In the genomic region with DNA sequence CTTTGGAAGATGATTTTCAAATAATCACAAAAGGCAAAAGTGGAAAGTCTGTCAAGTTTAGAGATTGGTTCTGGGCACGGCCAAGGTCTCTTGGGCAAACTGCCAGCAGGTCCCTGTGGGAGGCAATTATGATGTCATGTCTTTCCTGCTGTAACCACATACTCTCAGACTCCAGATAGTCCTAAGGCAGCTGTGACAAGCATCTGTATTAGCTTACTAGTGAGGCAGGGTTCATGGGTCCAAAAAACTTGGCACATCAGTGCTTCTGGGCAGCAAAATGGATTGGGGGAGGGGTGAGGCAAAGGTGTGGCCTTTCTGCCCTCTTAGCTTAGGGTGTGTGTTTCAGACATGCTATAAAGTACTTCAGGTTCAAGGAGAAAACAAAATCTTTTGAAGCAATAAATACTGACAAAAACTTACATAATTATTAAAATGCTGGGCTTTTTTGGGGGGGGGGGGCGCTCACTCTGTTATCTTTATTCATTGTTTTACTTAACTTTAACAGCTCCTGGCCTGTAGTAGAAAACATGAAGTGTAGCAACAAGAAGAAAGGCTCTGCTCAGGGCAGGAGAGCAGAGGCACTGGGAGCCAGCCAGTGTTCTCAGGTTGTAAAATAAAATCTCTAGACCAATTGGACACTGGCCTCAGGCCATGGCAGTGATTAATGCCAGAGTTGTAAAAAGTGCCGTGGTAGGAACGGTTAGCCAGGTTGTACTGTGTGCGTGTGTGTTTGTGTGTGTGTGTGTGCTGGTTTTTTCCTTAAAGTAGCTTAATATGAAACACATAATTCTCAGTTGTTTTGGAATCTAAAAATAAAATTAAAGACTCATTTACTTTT, we compare ENCODE assay signal across 8 cellular contexts. TPM values are rescaled to one million over a fixed set of nuclear protein-coding genes. Genes with fewer than 3 reads are reported as not detected.
DNase-seq lines count a peak whose midpoint lies in the region; ATAC-seq, FAIRE-seq and TF ChIP-seq lines count a peak whose summit lies in the region.

No MANE protein-coding gene starts in this region.

- no peaks in the 10 kb centered on the region for H4K20me1 ChIP-seq in endothelial cell of umbilical vein (replicated peaks; ENCODE audit: control insufficient read depth, extremely low read depth, insufficient read depth, low read length)

- peaks cover 14% of the 10 kb centered on the region for H3K4me1 ChIP-seq in endothelial cell of umbilical vein (ENCODE audit: control insufficient read depth, extremely low read depth, insufficient read depth, low read length)
- peaks cover 8 to 10% of the 10 kb centered on the region in 2 donors for H3K4me1 ChIP-seq in uterus

- H3K79me2 ChIP-seq in endothelial cell of umbilical vein (ENCODE audit: control insufficient read depth, insufficient read depth, low read length) = no peaks in the 10 kb centered on the region

- TF ChIP-seq POLR2A in endothelial cell of umbilical vein (IDR thresholded peaks at IDR 0.05; ENCODE audit: low read depth, low read length) (no peak), uterus (IDR thresholded peaks at IDR 0.05) (no peak)

- peaks cover 21% of the 10 kb centered on the region for H3K9me3 Mint-ChIP-seq in nephron progenitor cell

- H3K36me3 ChIP-seq in endothelial cell of umbilical vein (ENCODE audit: control insufficient read depth in 2 of 2, extremely low read depth in 1 of 2, insufficient read depth in 2 of 2, low read length in 2 of 2) (no peaks in the 10 kb centered on the region), uterus (no peaks in the 10 kb centered on the region)

- peak overlapping the region; percentile 48 for H3K4me2 ChIP-seq in endothelial cell of umbilical vein (ENCODE audit: insufficient read depth, low read length)

- CTCF ChIA-PET in endothelial cell of umbilical vein (lab: Charles Lee) = interaction anchor here (0.6 to 3.1 kb wide), 9 partner anchors 9 to 164 kb away, joined by 3 to 14 read pairs (median 3); no protein-coding TSS in a partner anchor

- H3K9ac ChIP-seq in endothelial cell of umbilical vein (replicated peaks; ENCODE audit: extremely low read depth, insufficient read depth, low read length) = peak overlapping the region; percentile 11

- no peaks in the 10 kb centered on the region for H3K9me1 ChIP-seq in endothelial cell of umbilical vein (replicated peaks; ENCODE audit: control insufficient read depth, extremely low read depth, insufficient read depth, low read length)

- POLR2A ChIA-PET in endothelial cell of umbilical vein (lab: Charles Lee) = no interaction called here

- H3K27me3 Mint-ChIP-seq in nephron progenitor cell (ENCODE audit: low read depth, poor library complexity) = peaks cover 3% of the 10 kb centered on the region

- H3K27ac ChIP-seq in endothelial cell of umbilical vein (ENCODE audit: insufficient read depth, low read depth, low read length) (peak overlapping the region; percentile 60), uterus (peak overlapping the region; percentile 70 to 79)

- peak; percentile 39 for DNase-seq in activated naive CD4-positive, alpha-beta T cell treated with Interleukin-2 at 50 U/mL for 16 hours
- DNase-seq in activated naive CD4-positive, alpha-beta T cell (lab: John Stamatoyannopoulos, UW) = no peak
- DNase-seq in M059J (ENCODE audit: low read depth) = peak; percentile 94
- DNase-seq in endothelial cell of umbilical vein (ENCODE audit: low read depth, low spot score) = peak; percentile 91
- DNase-seq in nephron progenitor cell = peak; percentile 51
- peak; percentile 90 to 96 for DNase-seq in uterus

- no TSS peak for BruUV-seq in endothelial cell of umbilical vein (replicated peaks; lab: Mats Ljungman, UMichigan)

- H3K36me3 Mint-ChIP-seq in nephron progenitor cell (ENCODE audit: low read depth) = peaks cover 11% of the 10 kb centered on the region

- H3K27ac Mint-ChIP-seq in nephron progenitor cell = peak overlapping the region; percentile 98

- H3K4me1 Mint-ChIP-seq in nephron progenitor cell = peaks cover 52% of the 10 kb centered on the region

- H2AFZ ChIP-seq in endothelial cell of umbilical vein (ENCODE audit: low read depth, low read length) = no peak overlapping the region

- H3K9me3 ChIP-seq in endothelial cell of umbilical vein (replicated peaks; ENCODE audit: control insufficient read depth, insufficient read depth, low read length) (no peaks in the 10 kb centered on the region), uterus (no peaks in the 10 kb centered on the region)

- H3K4me3 Mint-ChIP-seq in nephron progenitor cell = peak overlapping the region; percentile 64

- ATAC-seq in SK-N-SH treated with all-trans-retinoic acid at 6 μM for 48 hours = peak; percentile 89
- ATAC-seq in HG03025 (IDR thresholded peaks at IDR 0.05; ENCODE audit: low FRiP score, unreplicated experiment) = no peak

- FAIRE-seq in endothelial cell of umbilical vein (lab: Jason Lieb, UNC) = peak; percentile 88

- dilution Hi-C loops in endothelial cell of umbilical vein (cut with MboI; ENCODE audit: extremely low pct_ligation_motif_present, low sequenced_read_pairs) = no loop called here

- no peaks in the 10 kb centered on the region for H3K27me3 ChIP-seq in endothelial cell of umbilical vein (ENCODE audit: control insufficient read depth in 2 of 2, insufficient read depth in 2 of 2, low read length in 2 of 2)
- H3K27me3 ChIP-seq in uterus = no peaks in the 10 kb centered on the region

- H3K4me3 ChIP-seq in endothelial cell of umbilical vein (replicated peaks in 1 of 3; ENCODE audit: insufficient read depth in 1 of 3, low read depth in 1 of 3, low read length in 3 of 3) (no peak overlapping the region), uterus (no peak overlapping the region)

- TF ChIP-seq CTCF in endothelial cell of umbilical vein (IDR thresholded peaks at IDR 0.05; ENCODE audit: extremely low read depth in 1 of 2, insufficient read depth in 1 of 2, low read depth in 1 of 2, low read length in 2 of 2) (no peak), nephron progenitor cell (IDR thresholded peaks at IDR 0.05) (no peak), uterus (IDR thresholded peaks at IDR 0.05) (no peak)

- intact Hi-C loops in endothelial cell of umbilical vein (cut with micrococcal nuclease) (loop anchor here (1.0 kb wide), 2 partner anchors 14 to 17 kb away; a partner anchor contains a TSS), uterus (cut with DNase I; ENCODE audit: low total_unique reads) (no loop called here)

TF ChIP-seq in SK-N-SH treated with all-trans-retinoic acid at 6 μM for 48 hours, 23 proteins besides CTCF, POLR2A, EP300 and RAD21 (continues in another document):
- TF ChIP-seq, protein P1, sequence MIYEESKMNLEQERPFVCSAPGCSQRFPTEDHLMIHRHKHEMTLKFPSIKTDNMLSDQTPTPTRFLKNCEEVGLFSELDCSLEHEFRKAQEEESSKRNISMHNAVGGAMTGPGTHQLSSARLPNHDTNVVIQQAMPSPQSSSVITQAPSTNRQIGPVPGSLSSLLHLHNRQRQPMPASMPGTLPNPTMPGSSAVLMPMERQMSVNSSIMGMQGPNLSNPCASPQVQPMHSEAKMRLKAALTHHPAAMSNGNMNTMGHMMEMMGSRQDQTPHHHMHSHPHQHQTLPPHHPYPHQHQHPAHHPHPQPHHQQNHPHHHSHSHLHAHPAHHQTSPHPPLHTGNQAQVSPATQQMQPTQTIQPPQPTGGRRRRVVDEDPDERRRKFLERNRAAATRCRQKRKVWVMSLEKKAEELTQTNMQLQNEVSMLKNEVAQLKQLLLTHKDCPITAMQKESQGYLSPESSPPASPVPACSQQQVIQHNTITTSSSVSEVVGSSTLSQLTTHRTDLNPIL (CRISPR knock-in tag; IDR thresholded peaks at IDR 0.05; ENCODE audit: low read depth) = peak; percentile 81; the same call in 1 of the 2 replicates

TF ChIP-seq in endothelial cell of umbilical vein, 7 proteins besides CTCF, POLR2A, EP300 and RAD21:
- TF ChIP-seq, protein P2, sequence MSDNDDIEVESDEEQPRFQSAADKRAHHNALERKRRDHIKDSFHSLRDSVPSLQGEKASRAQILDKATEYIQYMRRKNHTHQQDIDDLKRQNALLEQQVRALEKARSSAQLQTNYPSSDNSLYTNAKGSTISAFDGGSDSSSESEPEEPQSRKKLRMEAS (IDR thresholded peaks at IDR 0.05; ENCODE audit: insufficient read depth, insufficient read length) = no peak
- TF ChIP-seq EZH2 (IDR thresholded peaks at IDR 0.05; ENCODE audit: borderline replicate concordance, low read depth, low read length, severe bottlenecking) (no peak), FOS (IDR thresholded peaks at IDR 0.05; ENCODE audit: borderline replicate concordance, insufficient read depth, low read length) (peak; percentile 15), GATA2 (IDR thresholded peaks at IDR 0.05; ENCODE audit: insufficient read depth, insufficient read length, low read depth, low read length) (no peak), MYC (IDR thresholded peaks at IDR 0.05; ENCODE audit: low read depth, low read length) (no peak), POLR2AphosphoS5 (IDR thresholded peaks at IDR 0.05; ENCODE audit: insufficient read depth, low read depth, low read length) (peak; percentile 47), JUN (IDR thresholded peaks at IDR 0.05; ENCODE audit: borderline replicate concordance, insufficient read depth, insufficient read length, low read depth) (peak; percentile 78)

RNA-seq across cellular contexts. Expression of a gene that starts 14.3 kb away (rescaled TPM):
- 14.6 and 22.8 TPM in 2 replicates for total RNA-seq in M059J (2014; rRNA removed; shearing (Covaris generic))
- 86.3 and 99.4 TPM in 2 replicates for total RNA-seq in endothelial cell of umbilical vein
- 52.2 and 58.9 TPM in 2 replicates for polyA plus RNA-seq in endothelial cell of umbilical vein
- 38.4 and 43.3 TPM in 2 replicates for polyA plus RNA-seq in endothelial cell of umbilical vein (2011; cell fraction: cytosol; rRNA removed)
- polyA plus RNA-seq in endothelial cell of umbilical vein (2011; cell fraction: nucleus; rRNA removed) = 342 and 357 TPM in 2 replicates
- polyA plus RNA-seq in endothelial cell of umbilical vein (2012) = 36.0 and 42.9 TPM in 2 replicates
- polyA minus RNA-seq in endothelial cell of umbilical vein = 200 and 209 TPM in 2 replicates
- 28.9 TPM for polyA minus RNA-seq in endothelial cell of umbilical vein (2011; cell fraction: cytosol; rRNA and poly(A)+ RNA removed)
- polyA minus RNA-seq in endothelial cell of umbilical vein (2011; cell fraction: nucleus; rRNA and poly(A)+ RNA removed) = 300 and 392 TPM in 2 replicates
- 10 to 100 TPM; 34.7 to 92.7 (median 67.4) TPM for total RNA-seq in uterus

Comparison
In these comparisons a context has a peak if more than half of its experiments do, and no peak if none do; other contexts are left out.
1. DNase-seq: peak in activated naive CD4-positive, alpha-beta T cell treated with Interleukin-2 at 50 U/mL for 16 hours (single experiment), M059J (single experiment), endothelial cell of umbilical vein (single experiment), nephron progenitor cell (single experiment) and uterus (2 of 2); none in activated naive CD4-positive, alpha-beta T cell (0 of 4).